ENCODE assay signal across 18 cellular contexts in genomic region chr7:25995893-25996529, GRCh38.
DNase-seq lines count a peak whose midpoint lies in the region; ATAC-seq and TF ChIP-seq lines count a peak whose summit lies in the region.
"Had no signal": no experiment of that assay in that cellular context is flagged by ENCODE, and none has a peak within 500 bp of the region (broad histone marks: within the 10 kb centered on the region; RNA-seq: fewer than 3 reads in every experiment).

No MANE protein-coding gene starts in this region.

- POLR2A ChIA-PET in SK-N-SH (lab: Yijun Ruan, JAX) = no interaction called here

- peak; percentile 15; the same call in 1 of the 2 replicates for TF ChIP-seq CTCF in SK-N-SH (IDR thresholded peaks at IDR 0.05)
- TF ChIP-seq CTCF in epithelial cell of proximal tubule (conservative IDR thresholded peaks at IDR 0.05; ENCODE audit: low read depth, low read length) = peak; percentile 72

- no peaks in the 10 kb centered on the region for H3K9me2 ChIP-seq in SK-N-SH

- H3K4me1 ChIP-seq in SK-N-SH (ENCODE audit: control insufficient read depth in 1 of 2, insufficient read depth in 2 of 2, low read depth in 1 of 2, low read length in 1 of 2) = peaks cover 0 to 2% of the 10 kb centered on the region in 2 experiments; a peak in 1 of 4 replicates
- H3K4me1 ChIP-seq: gastrocnemius medialis had no signal

- 32% methylated on average over 7 of the region's 7 CpGs for WGBS in SK-N-SH (ENCODE audit: low lambda C conversion rate)

- TF ChIP-seq RAD21 in SK-N-SH (IDR thresholded peaks at IDR 0.05; ENCODE audit: low read length) = no peak

- H3K9ac ChIP-seq in SK-N-SH = no peak overlapping the region

- CTCF ChIA-PET in SK-N-SH (lab: Yijun Ruan, JAX) = no interaction called here

- no peak for TF ChIP-seq EP300 in SK-N-SH (IDR thresholded peaks at IDR 0.05; ENCODE audit: borderline replicate concordance in 1 of 2, low read depth in 1 of 2, low read length in 1 of 2)

- no peak for ATAC-seq in SK-N-SH treated with all-trans-retinoic acid at 6 μM for 48 hours
- no peak for ATAC-seq in HG02642 (IDR thresholded peaks at IDR 0.05; ENCODE audit: poor library complexity, unreplicated experiment)
- no peak for ATAC-seq in HG02981 (IDR thresholded peaks at IDR 0.05; ENCODE audit: unreplicated experiment)
- no peak for ATAC-seq in HG03342 (IDR thresholded peaks at IDR 0.05; ENCODE audit: unreplicated experiment)
- ATAC-seq: gastrocnemius medialis had no signal

- H3F3A ChIP-seq in SK-N-SH (replicated peaks; ENCODE audit: insufficient read depth) = no peaks in the 10 kb centered on the region

- no peak overlapping the region for H3K4me3 ChIP-seq in SK-N-SH (ENCODE audit: low read depth in 2 of 2, low read length in 1 of 2)
- no peak overlapping the region for H3K4me3 ChIP-seq in epithelial cell of proximal tubule (ENCODE audit: low read depth, low read length)
- H3K4me3 ChIP-seq: gastrocnemius medialis, smooth muscle cell had no signal

- no peak overlapping the region for H3K27ac ChIP-seq in SK-N-SH (ENCODE audit: low read depth in 2 of 2, low read length in 1 of 2)
- H3K27ac ChIP-seq: gastrocnemius medialis had no signal

- no peaks in the 10 kb centered on the region for H4K20me1 ChIP-seq in SK-N-SH (ENCODE audit: insufficient read depth)

- H3K9me3 ChIP-seq in SK-N-SH = no peaks in the 10 kb centered on the region
- H3K9me3 ChIP-seq: gastrocnemius medialis had no signal

- H3K4me2 ChIP-seq in SK-N-SH = no peak overlapping the region
- H3K4me2 ChIP-seq: smooth muscle cell had no signal

- H3K27me3 ChIP-seq in SK-N-SH (ENCODE audit: insufficient read depth) = no peaks in the 10 kb centered on the region
- H3K27me3 ChIP-seq: gastrocnemius medialis had no signal

- no peaks in the 10 kb centered on the region for H3K36me3 ChIP-seq in SK-N-SH (replicated peaks in 1 of 2; ENCODE audit: control insufficient read depth in 1 of 2, insufficient read depth in 2 of 2, low read length in 1 of 2)
- H3K36me3 ChIP-seq: gastrocnemius medialis had no signal

- DNase-seq in SK-N-SH = no peak
- peak; percentile 51 for DNase-seq in NCI-H748 treated with DMSO at 0.1 percent for 48 hours (lab: John Stamatoyannopoulos, UW)
- DNase-seq in epithelial cell of proximal tubule (ENCODE audit: low read depth) = no peak
- DNase-seq in NCI-H226 = no peak
- DNase-seq: activated CD4-positive, alpha-beta T cell treated with anti-CD3 and anti-CD28 coated beads, Interleukin-2, amount 50 U/mL, for 1 hour; activated naive CD8-positive, alpha-beta T cell treated with anti-CD3 and anti-CD28 coated beads for 36 hours; activated T-cell treated with anti-CD3 and anti-CD28 coated beads, Interleukin-2, amount 50 U/mL, for 1 hour; COR-L47; gastrocnemius medialis; HCEC 1CT; NCI-H345; nucleus accumbens; RPMI8226 had no signal

- no peak overlapping the region for H2AFZ ChIP-seq in SK-N-SH (ENCODE audit: low read depth)

- no peaks in the 10 kb centered on the region for H3K79me2 ChIP-seq in SK-N-SH (ENCODE audit: insufficient read depth)

TF ChIP-seq in SK-N-SH, 30 proteins besides CTCF, POLR2A, EP300 and RAD21:
- no peak for TF ChIP-seq MEF2A (IDR thresholded peaks at IDR 0.05; ENCODE audit: borderline replicate concordance, low read depth)
- no peak for TF ChIP-seq USF1 (IDR thresholded peaks at IDR 0.05; ENCODE audit: borderline replicate concordance, low read depth)
- TF ChIP-seq MAX (IDR thresholded peaks at IDR 0.05; ENCODE audit: low read depth) = no peak
TF ChIP-seq in SK-N-SH: peak in this region for 0.

TF ChIP-seq in SK-N-SH treated with all-trans-retinoic acid at 6 μM for 48 hours, 23 proteins besides CTCF, POLR2A, EP300 and RAD21:
- no peak for TF ChIP-seq CSRNP3 (CRISPR knock-in tag; IDR thresholded peaks at IDR 0.05)
- no peak for TF ChIP-seq ZFP3 (CRISPR knock-in tag; IDR thresholded peaks at IDR 0.05)
- TF ChIP-seq ZNF8 (CRISPR knock-in tag; IDR thresholded peaks at IDR 0.05) = no peak
- TF ChIP-seq CSDC2 (CRISPR knock-in tag; IDR thresholded peaks at IDR 0.05) = no peak
- no peak for TF ChIP-seq ISL1 (CRISPR knock-in tag; IDR thresholded peaks at IDR 0.05)
- TF ChIP-seq TSHZ2 (CRISPR knock-in tag; IDR thresholded peaks at IDR 0.05) = no peak
- no peak for TF ChIP-seq SNAI2 (CRISPR knock-in tag; IDR thresholded peaks at IDR 0.05)
- no peak for TF ChIP-seq ZFP30 (CRISPR knock-in tag; IDR thresholded peaks at IDR 0.05)
- TF ChIP-seq BACH2 (CRISPR knock-in tag; IDR thresholded peaks at IDR 0.05; ENCODE audit: borderline replicate concordance) = no peak
- no peak for TF ChIP-seq PPARA (CRISPR knock-in tag; IDR thresholded peaks at IDR 0.05; ENCODE audit: borderline replicate concordance)
- TF ChIP-seq TCF4 (CRISPR knock-in tag; IDR thresholded peaks at IDR 0.05; ENCODE audit: borderline replicate concordance) = no peak
- TF ChIP-seq CREB5 (CRISPR knock-in tag; IDR thresholded peaks at IDR 0.05; ENCODE audit: low read depth) = no peak
- no peak for TF ChIP-seq TOX (CRISPR knock-in tag; IDR thresholded peaks at IDR 0.05; ENCODE audit: borderline replicate concordance)
- TF ChIP-seq ARNTL (CRISPR knock-in tag; IDR thresholded peaks at IDR 0.05; ENCODE audit: borderline replicate concordance, low read depth) = no peak
- TF ChIP-seq RARB (CRISPR knock-in tag; IDR thresholded peaks at IDR 0.05) = no peak
- no peak for TF ChIP-seq ESRRG (CRISPR knock-in tag; IDR thresholded peaks at IDR 0.05)
- TF ChIP-seq OSR1 (CRISPR knock-in tag; IDR thresholded peaks at IDR 0.05) = no peak
- no peak for TF ChIP-seq GLIS3 (CRISPR knock-in tag; IDR thresholded peaks at IDR 0.05)
- TF ChIP-seq POU6F1 (CRISPR knock-in tag; IDR thresholded peaks at IDR 0.05; ENCODE audit: borderline replicate concordance, low read depth) = no peak
- TF ChIP-seq ZNF565 (CRISPR knock-in tag; conservative IDR thresholded peaks at IDR 0.05; ENCODE audit: low read depth) = no peak
